Comparison of ENCODE assay signal across 11 cellular contexts in genomic region chr13:40102360-40102727, GRCh38.
DNase-seq lines count a peak whose midpoint lies in the region; ATAC-seq and TF ChIP-seq lines count a peak whose summit lies in the region.
"Had no signal": no experiment of that assay in that cellular context is flagged by ENCODE, and none has a peak within 500 bp of the region (broad histone marks: within the 10 kb centered on the region; RNA-seq: fewer than 3 reads in every experiment).

No MANE protein-coding gene starts in this region.

- peak in 1 of 3 donors; percentile 38 for DNase-seq in CD4-positive, CD25-positive, alpha-beta regulatory T cell
- no peak for DNase-seq in mammary epithelial cell
- no peak for DNase-seq in cerebellar cortex (ENCODE audit: low spot score)
- DNase-seq in heart right ventricle, result no peak
- DNase-seq in left ventricle myocardium inferior, result no peak
- DNase-seq: HFFc6 had no signal

- H4K20me1 ChIP-seq in mammary epithelial cell (ENCODE audit: insufficient read depth, low read length), result no peaks in the 10 kb centered on the region

- peaks cover 21% of the 10 kb centered on the region for H3K4me1 ChIP-seq in CD4-positive, CD25-positive, alpha-beta regulatory T cell (ENCODE audit: control insufficient read depth, insufficient read depth, low read length, poor library complexity, severe bottlenecking)
- H3K4me1 ChIP-seq in mammary epithelial cell (ENCODE audit: insufficient read depth, low read length), result peaks cover 19% of the 10 kb centered on the region
- no peaks in the 10 kb centered on the region for H3K4me1 ChIP-seq in heart right ventricle
- no peaks in the 10 kb centered on the region for H3K4me1 ChIP-seq in left ventricle myocardium inferior
- H3K4me1 ChIP-seq: stomach had no signal

- H3K4me2 ChIP-seq in mammary epithelial cell (ENCODE audit: insufficient read depth, low read depth, low read length), result no peak overlapping the region

- intact Hi-C loops in mammary epithelial cell (cut with micrococcal nuclease), result no loop called here
- intact Hi-C loops in heart right ventricle (cut with DNase I), result no loop called here
- intact Hi-C loops in left ventricle myocardium inferior (cut with micrococcal nuclease), result no loop called here

- peaks cover 19 to 40% (median 37%) of the 10 kb centered on the region in 4 donors for H3K4me1 Mint-ChIP-seq in CD4-positive, CD25-positive, alpha-beta regulatory T cell

- no peak overlapping the region for H2AFZ ChIP-seq in mammary epithelial cell (ENCODE audit: low read depth, low read length)

- CTCF ChIA-PET in mammary epithelial cell (lab: Charles Lee; ENCODE audit: low non-redundant PET), result interaction anchor here (0.7 kb wide), 1 partner anchor 28 kb away, joined by 7 read pairs; no protein-coding TSS in a partner anchor

- H3K27me3 Mint-ChIP-seq in CD4-positive, CD25-positive, alpha-beta regulatory T cell, result no peaks in the 10 kb centered on the region

- peaks cover 0 to 2% of the 10 kb centered on the region in 2 experiments for H3K9me3 ChIP-seq in CD4-positive, CD25-positive, alpha-beta regulatory T cell (ENCODE audit: control insufficient read depth in 2 of 2, low read length in 2 of 2)
- H3K9me3 ChIP-seq in mammary epithelial cell (replicated peaks; ENCODE audit: insufficient read depth, low read length) (peaks cover 4% of the 10 kb centered on the region), heart right ventricle (peaks cover 0 to 10% (median 0%) of the 10 kb centered on the region in 11 donors), left ventricle myocardium inferior (replicated peaks) (peaks cover 6% of the 10 kb centered on the region)

- H3K36me3 ChIP-seq in CD4-positive, CD25-positive, alpha-beta regulatory T cell (ENCODE audit: control insufficient read depth, insufficient read depth, low read length), result no peaks in the 10 kb centered on the region
- H3K36me3 ChIP-seq in mammary epithelial cell (ENCODE audit: insufficient read depth, low read length) (no peaks in the 10 kb centered on the region), heart right ventricle (no peaks in the 10 kb centered on the region), left ventricle myocardium inferior (no peaks in the 10 kb centered on the region)
- H3K36me3 ChIP-seq: stomach had no signal

- ATAC-seq in CD4-positive, CD25-positive, alpha-beta regulatory T cell (ENCODE audit: low read depth in 2 of 2), result no peak
- peak; percentile 5 for ATAC-seq in GM19324 (IDR thresholded peaks at IDR 0.05; ENCODE audit: low FRiP score, unreplicated experiment)
- ATAC-seq in HG03432 (IDR thresholded peaks at IDR 0.05; ENCODE audit: unreplicated experiment), result peak; percentile 3
- no peak for ATAC-seq in HG03135 (IDR thresholded peaks at IDR 0.05; ENCODE audit: unreplicated experiment)
- no peak for ATAC-seq in heart right ventricle

- dilution Hi-C loops in mammary epithelial cell (cut with HindIII; ENCODE audit: low sequenced_read_pairs), result no loop called here

- BruUV-seq in mammary epithelial cell (replicated peaks; lab: Mats Ljungman, UMichigan), result TSS peak; percentile 89

- peak overlapping the region; percentile 21 for H3K9ac ChIP-seq in mammary epithelial cell (ENCODE audit: insufficient read depth, low read length)

- in situ Hi-C loops in mammary epithelial cell (cut with MboI; ENCODE audit: low sequenced_read_pairs in 2 of 2), result no loop called here

- H3K9me3 Mint-ChIP-seq in CD4-positive, CD25-positive, alpha-beta regulatory T cell, result peaks cover 0 to 8% (median 4%) of the 10 kb centered on the region in 7 donors

- H3K79me2 ChIP-seq in mammary epithelial cell (ENCODE audit: insufficient read depth, low read length), result no peaks in the 10 kb centered on the region

- H3K27ac ChIP-seq in CD4-positive, CD25-positive, alpha-beta regulatory T cell (ENCODE audit: insufficient read depth, low read length, poor library complexity, severe bottlenecking), result no peak overlapping the region
- H3K27ac ChIP-seq in mammary epithelial cell (ENCODE audit: insufficient read depth, low read depth, low read length) (peak overlapping the region; percentile 86), heart right ventricle (no peak overlapping the region), left ventricle myocardium inferior (replicated peaks) (no peak overlapping the region)
- H3K27ac ChIP-seq: C4-2B had no signal

- TF ChIP-seq CTCF in mammary epithelial cell (conservative IDR thresholded peaks at IDR 0.05 in 1 of 2, IDR thresholded peaks at IDR 0.05 in 1 of 2; ENCODE audit: extremely low read depth in 1 of 2, insufficient read depth in 1 of 2, low read depth in 1 of 2, low read length in 2 of 2) (no peak), heart right ventricle (IDR thresholded peaks at IDR 0.05) (no peak), left ventricle myocardium inferior (IDR thresholded peaks at IDR 0.05; ENCODE audit: borderline replicate concordance) (no peak)

- H3K36me3 Mint-ChIP-seq in CD4-positive, CD25-positive, alpha-beta regulatory T cell, result no peaks in the 10 kb centered on the region

- peak overlapping the region; percentile 88 to 96 (median 89) for H3K27ac Mint-ChIP-seq in CD4-positive, CD25-positive, alpha-beta regulatory T cell
- H3K27ac Mint-ChIP-seq: HFFc6 had no signal

- WGBS in mammary epithelial cell (ENCODE audit: low coverage, missing lambda C conversion rate), result 96% methylated on average over 3 of the region's 3 CpGs
- WGBS in heart right ventricle, 2 donors, result 97 to 98% methylated on average over 3 of the region's 3 CpGs

- H3K4me3 ChIP-seq in CD4-positive, CD25-positive, alpha-beta regulatory T cell (ENCODE audit: low read depth, low read length), result no peak overlapping the region
- no peak overlapping the region for H3K4me3 ChIP-seq in mammary epithelial cell (replicated peaks in 1 of 3; ENCODE audit: insufficient read depth in 1 of 3, low read depth in 2 of 3, low read length in 3 of 3)
- H3K4me3 ChIP-seq in heart right ventricle, result no peak overlapping the region
- H3K4me3 ChIP-seq in left ventricle myocardium inferior, result no peak overlapping the region
- H3K4me3 ChIP-seq: stomach had no signal

- peak overlapping the region in 1 of 4 donors; percentile 46 for H3K4me3 Mint-ChIP-seq in CD4-positive, CD25-positive, alpha-beta regulatory T cell
- H3K4me3 Mint-ChIP-seq: HFFc6 had no signal

- no peaks in the 10 kb centered on the region for H3K27me3 ChIP-seq in CD4-positive, CD25-positive, alpha-beta regulatory T cell (ENCODE audit: control insufficient read depth, insufficient read depth, low read length)
- no peaks in the 10 kb centered on the region for H3K27me3 ChIP-seq in mammary epithelial cell (ENCODE audit: insufficient read depth, low read length)
- no peaks in the 10 kb centered on the region for H3K27me3 ChIP-seq in heart right ventricle
- H3K27me3 ChIP-seq in left ventricle myocardium inferior (ENCODE audit: low read depth), result no peaks in the 10 kb centered on the region
- H3K27me3 ChIP-seq: stomach had no signal

Comparison
In these comparisons a context has a peak if more than half of its experiments do, and no peak if none do; other contexts are left out.
1. ATAC-seq: peak in GM19324 (single experiment) and HG03432 (single experiment); none in CD4-positive, CD25-positive, alpha-beta regulatory T cell (0 of 2), HG03135 (single experiment) and heart right ventricle (0 of 8).